ENCODE assay signal across 1 cellular context in the genomic region with DNA sequence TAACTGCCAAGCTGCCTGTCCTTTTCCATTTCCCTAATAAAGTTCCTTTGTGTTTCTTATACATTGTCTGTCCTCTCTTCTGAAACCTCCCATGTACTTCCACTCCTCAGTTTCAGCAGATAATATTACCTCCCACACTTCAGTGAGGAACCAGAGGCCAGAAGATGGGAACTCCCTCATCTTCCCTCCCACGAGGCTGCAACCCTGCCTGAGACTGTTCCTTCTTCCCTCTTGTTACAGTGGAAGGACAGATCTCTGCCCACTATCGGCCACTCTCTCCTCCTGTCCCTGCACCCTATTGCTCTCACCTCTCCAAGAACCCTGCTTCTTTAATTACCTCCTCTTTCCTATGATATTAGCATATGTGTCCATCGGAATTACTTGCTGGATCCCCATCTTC.
TF ChIP-seq lines count a peak whose summit lies in the region.

No MANE protein-coding gene starts in this region.

TF ChIP-seq in GM23338, 12 proteins besides CTCF, POLR2A, EP300 and RAD21 (continued from another document):
- TF ChIP-seq EZH2 (IDR thresholded peaks at IDR 0.05; ENCODE audit: low read depth, unreplicated experiment) = no peak
- no peak for TF ChIP-seq ZNF331 (CRISPR knock-in tag; IDR thresholded peaks at IDR 0.05; ENCODE audit: low read depth)
